Comparison of ENCODE assay signal across 7 cellular contexts in genomic region chr7:111734955-111735660, GRCh38.
"Had no signal": no experiment of that assay in that cellular context is flagged by ENCODE, and none has a peak within 500 bp of the region (broad histone marks: within the 10 kb centered on the region; RNA-seq: fewer than 3 reads in every experiment).

No MANE protein-coding gene starts in this region.

- H3K27ac ChIP-seq: esophagus muscularis mucosa, WERI-Rb-1 had no signal

- H3K36me3 ChIP-seq: WERI-Rb-1 had no signal

- ATAC-seq: activated naive CD8-positive, alpha-beta T cell treated with anti-CD3 and anti-CD28 coated beads, Interleukin-2, amount 50 U/mL, for 24 hours had no signal

- DNase-seq: activated gamma-delta T cell, kidney had no signal

- H3K27me3 ChIP-seq: dorsolateral prefrontal cortex, esophagus muscularis mucosa, upper lobe of left lung had no signal

- H3K4me3 ChIP-seq: dorsolateral prefrontal cortex, esophagus muscularis mucosa, upper lobe of left lung had no signal

- H3K9me3 ChIP-seq: esophagus muscularis mucosa, upper lobe of left lung had no signal
